In genomic region chr5:139668064-139668880, GRCh38 we compare ENCODE assay signal across 8 cellular contexts. TPM values are rescaled to one million over a fixed set of nuclear protein-coding genes. Genes with fewer than 3 reads are reported as not detected.
DNase-seq lines count a peak whose midpoint lies in the region; ATAC-seq, FAIRE-seq and TF ChIP-seq lines count a peak whose summit lies in the region.

No MANE protein-coding gene starts in this region.

- TF ChIP-seq CTCF in foreskin keratinocyte (conservative IDR thresholded peaks at IDR 0.05) (no peak), prostate gland (IDR thresholded peaks at IDR 0.05) (peak in 2 of 4 experiments; percentile 2 to 10)

- intact Hi-C loops in prostate gland (cut with DNase I) = no loop called here

- H3K4me1 ChIP-seq in foreskin keratinocyte (peaks cover 8% of the 10 kb centered on the region), prostate gland (replicated peaks) (peaks cover 14% of the 10 kb centered on the region)

- DNase-seq in Daoy (ENCODE audit: low read depth) = peak; percentile 86
- DNase-seq in activated T-helper 9 cell treated with anti-CD3 and anti-CD28 coated beads, Interleukin-2, amount 50 U/mL, for 16 hours (ENCODE audit: low read depth) = peak; percentile 28
- peak in 1 of 2 donors; percentile 38 for DNase-seq in foreskin keratinocyte
- DNase-seq in prostate gland (ENCODE audit: low spot score) = no peak
- DNase-seq in H54 (ENCODE audit: insufficient read length, low spot score) = no peak

- H3K27ac ChIP-seq in KOPT-K1 (ENCODE audit: low read depth, low read length, poor library complexity, severe bottlenecking) = peak overlapping the region; percentile 95
- H3K27ac ChIP-seq in foreskin keratinocyte = peak overlapping the region; percentile 97
- H3K27ac ChIP-seq in prostate gland = peak overlapping the region; percentile 85 to 93

- no peak for FAIRE-seq in H54 (lab: Jason Lieb, UNC)

- ATAC-seq in foreskin keratinocyte = peak; percentile 47
- ATAC-seq in GM19455 (IDR thresholded peaks at IDR 0.05; ENCODE audit: unreplicated experiment) = no peak
- no peak for ATAC-seq in GM19397 (IDR thresholded peaks at IDR 0.05; ENCODE audit: unreplicated experiment)

- no peak for TF ChIP-seq POLR2A in prostate gland (IDR thresholded peaks at IDR 0.05)
- no peak for TF ChIP-seq POLR2A in H54 (IDR thresholded peaks at IDR 0.05; ENCODE audit: low read depth, low read length)

- H3K27me3 ChIP-seq in foreskin keratinocyte (no peaks in the 10 kb centered on the region), prostate gland (replicated peaks; ENCODE audit: insufficient read depth) (no peaks in the 10 kb centered on the region)

- 4% methylated on average over 55 of the region's 55 CpGs for WGBS in prostate gland

- H3K9me3 ChIP-seq in KOPT-K1 (ENCODE audit: insufficient read depth, low read length, poor library complexity, severe bottlenecking) (no peaks in the 10 kb centered on the region), prostate gland (no peaks in the 10 kb centered on the region)

- peak overlapping the region; percentile 40 to 43 for H3K4me3 ChIP-seq in prostate gland

- H3K36me3 ChIP-seq in KOPT-K1 (ENCODE audit: insufficient read depth, low read length) (no peaks in the 10 kb centered on the region; the same call in 1 of the 2 replicates), prostate gland (no peaks in the 10 kb centered on the region)

RNA-seq across cellular contexts. Expression of gene CXXC5, which starts 20.1 kb away (rescaled TPM):
- total RNA-seq in Daoy (2014; rRNA removed; shearing (Covaris generic)) = 199 and 205 TPM in 2 replicates
- total RNA-seq in foreskin keratinocyte (1.0 and 1.2 TPM in 2 replicates), prostate gland (10 to 100 TPM; 47.4 to 47.7 TPM)
- polyA plus RNA-seq in foreskin keratinocyte = 0.84 and 0.94 TPM in 2 replicates

Comparison
In these comparisons a context has a peak if more than half of its experiments do, and no peak if none do; other contexts are left out.
1. DNase-seq: peak in Daoy (single experiment) and activated T-helper 9 cell treated with anti-CD3 and anti-CD28 coated beads, Interleukin-2, amount 50 U/mL, for 16 hours (single experiment); none in prostate gland (single experiment) and H54 (single experiment).
2. RNA of gene CXXC5, which starts 20.1 kb away (total RNA-seq): 199 to 205 TPM in Daoy and 47.4 to 47.7 TPM in prostate gland; 1.0 to 1.2 TPM in foreskin keratinocyte; every median in the first group is over 10 times any median in the second.
3. Peak in every context shown above with its lines, with median percentiles within 50 percentile points of each other: H3K27ac ChIP-seq.